In genomic region chr17:3890082-3890892, GRCh38 we compare ENCODE assay signal across 8 cellular contexts. TPM values are rescaled to one million over a fixed set of nuclear protein-coding genes. Genes with fewer than 3 reads are reported as not detected.
DNase-seq lines count a peak whose midpoint lies in the region; TF ChIP-seq lines count a peak whose summit lies in the region.

No MANE protein-coding gene starts in this region.

- peak; percentile 46 for DNase-seq in NCI-H345 (lab: John Stamatoyannopoulos, UW)
- DNase-seq in NCI-H345 treated with DMSO at 0.1 percent for 48 hours (lab: John Stamatoyannopoulos, UW; ENCODE audit: unreplicated experiment), result no peak
- DNase-seq in NCI-H510A (lab: John Stamatoyannopoulos, UW), result peak; percentile 89
- peak; percentile 60 to 67 for DNase-seq in breast epithelium (ENCODE audit: low spot score in 2 of 2)
- DNase-seq in mesenteric fat pad (ENCODE audit: low spot score), result peak; percentile 95
- DNase-seq in vagina (ENCODE audit: extremely low spot score in 2 of 2), result no peak
- DNase-seq in Ammon's horn (ENCODE audit: low spot score), result no peak
- DNase-seq in GM20000 (ENCODE audit: low spot score), result no peak

- intact Hi-C loops in breast epithelium (cut with DNase I; ENCODE audit: low total_unique reads), result no loop called here
- intact Hi-C loops in vagina (cut with DNase I), result no loop called here

- peak overlapping the region; percentile 87 to 92 for H3K27ac ChIP-seq in breast epithelium
- peak overlapping the region; percentile 96 for H3K27ac ChIP-seq in vagina

- H3K9me3 ChIP-seq in breast epithelium (no peaks in the 10 kb centered on the region), vagina (no peaks in the 10 kb centered on the region)

- H3K36me3 ChIP-seq in breast epithelium, result no peaks in the 10 kb centered on the region
- no peaks in the 10 kb centered on the region for H3K36me3 ChIP-seq in vagina

- H3K4me1 ChIP-seq in breast epithelium (peaks cover 23 to 27% of the 10 kb centered on the region in 2 donors), vagina (peaks cover 93% of the 10 kb centered on the region)

- no peak for TF ChIP-seq CTCF in breast epithelium (IDR thresholded peaks at IDR 0.05)
- TF ChIP-seq CTCF in vagina (IDR thresholded peaks at IDR 0.05), result no peak
- TF ChIP-seq CTCF in GM20000 (IDR thresholded peaks at IDR 0.05; ENCODE audit: extremely low read depth, missing control alignments), result no peak

- TF ChIP-seq POLR2A in breast epithelium (IDR thresholded peaks at IDR 0.05) (no peak), vagina (IDR thresholded peaks at IDR 0.05) (no peak)

- H3K27me3 ChIP-seq in breast epithelium, result no peaks in the 10 kb centered on the region
- H3K27me3 ChIP-seq in vagina, result no peaks in the 10 kb centered on the region

- H3K4me3 ChIP-seq in breast epithelium (peak overlapping the region in 1 of 3 donors; percentile 15), vagina (peak overlapping the region in 1 of 2 donors; percentile 4)

RNA-seq across cellular contexts. Expression of gene CAMKK1, which starts 2.6 kb away (rescaled TPM):
- 1 to 10 TPM; 3.0 to 7.8 (median 6.9) TPM for total RNA-seq in breast epithelium
- 4.9 TPM for total RNA-seq in mesenteric fat pad
- total RNA-seq in vagina, result 12.0 TPM

RNA-seq across cellular contexts. Expression of gene P2RX1, which starts 26.0 kb away (rescaled TPM):
- total RNA-seq in breast epithelium, result 1 to 10 TPM; 1.2 to 3.5 (median 2.0) TPM
- 2.3 TPM for total RNA-seq in mesenteric fat pad
- total RNA-seq in vagina, result 4.2 TPM

RNA-seq across cellular contexts. Expression of gene NCBP3, which starts 44.2 kb away (rescaled TPM):
- 10 to 100 TPM; 21.6 to 34.1 (median 25.9) TPM for total RNA-seq in breast epithelium
- 27.5 TPM for total RNA-seq in mesenteric fat pad
- 20.6 TPM for total RNA-seq in vagina

Comparison
In these comparisons a context has a peak if more than half of its experiments do, and no peak if none do; other contexts are left out.
1. DNase-seq: peak in NCI-H345 (single experiment), NCI-H510A (single experiment), breast epithelium (2 of 2) and mesenteric fat pad (single experiment); none in NCI-H345 treated with DMSO at 0.1 percent for 48 hours (single experiment), vagina (0 of 2), Ammon's horn (single experiment) and GM20000 (single experiment).